21 cellular contexts compared by ENCODE assay signal in genomic region chr11:15927866-15928217, GRCh38.
A peak's percentile ranks its signal among the peaks of the same experiment; 100 is the strongest.
DNase-seq lines count a peak whose midpoint lies in the region; ATAC-seq and TF ChIP-seq lines count a peak whose summit lies in the region.
"Had no signal": no experiment of that assay in that cellular context is flagged by ENCODE, and none has a peak within 500 bp of the region (broad histone marks: within the 10 kb centered on the region; RNA-seq: fewer than 3 reads in every experiment).

No MANE protein-coding gene starts in this region.

- H3K27ac Mint-ChIP-seq in type B pancreatic cell = no peak overlapping the region
- H3K27ac Mint-ChIP-seq: CD14-positive monocyte; CD4-positive, alpha-beta T cell had no signal

- ATAC-seq in Right ventricle myocardium superior (ENCODE audit: poor library complexity) = peak; percentile 39
- ATAC-seq in HG03280 (IDR thresholded peaks at IDR 0.05; ENCODE audit: unreplicated experiment) = no peak
- ATAC-seq in PC-3 = no peak
- ATAC-seq: A549 had no signal

- H3K4me2 ChIP-seq in PC-3 (ENCODE audit: low read length) = no peak overlapping the region
- H3K4me2 ChIP-seq: A549; BLaER1 treated with 17β-estradiol and CSF1 and Interleukin-3, amounts not matched to agents 10 nM and 100 nM had no signal

- no peak overlapping the region for H3K4me3 Mint-ChIP-seq in type B pancreatic cell
- H3K4me3 Mint-ChIP-seq: CD14-positive monocyte; CD4-positive, alpha-beta T cell had no signal

- no peak for TF ChIP-seq CTCF in right atrium auricular region (IDR thresholded peaks at IDR 0.05)
- TF ChIP-seq CTCF in type B pancreatic cell (conservative IDR thresholded peaks at IDR 0.05) = no peak
- no peak for TF ChIP-seq CTCF in PC-3 (conservative IDR thresholded peaks at IDR 0.05; ENCODE audit: low read depth, low read length)

- CTCF ChIA-PET in PC-3 (lab: Charles Lee) = no interaction called here

- H3K79me2 ChIP-seq in PC-3 (ENCODE audit: low read length) = no peaks in the 10 kb centered on the region

- H3K9me3 ChIP-seq in right atrium auricular region (no peaks in the 10 kb centered on the region), PC-3 (ENCODE audit: low read length) (no peaks in the 10 kb centered on the region)
- H3K9me3 ChIP-seq: A549, BE2C, Caco-2 had no signal

- H3K36me3 ChIP-seq in right atrium auricular region = no peaks in the 10 kb centered on the region
- H3K36me3 ChIP-seq in PC-3 (ENCODE audit: low read depth, low read length) = no peaks in the 10 kb centered on the region
- H3K36me3 ChIP-seq: BE2C; BLaER1 treated with 17β-estradiol and CSF1 and Interleukin-3, amounts not matched to agents 10 nM and 100 nM had no signal

- H3K9ac ChIP-seq in PC-3 (ENCODE audit: low read length) = no peak overlapping the region
- H3K9ac ChIP-seq: BLaER1 treated with 17β-estradiol and CSF1 and Interleukin-3, amounts not matched to agents 10 nM and 100 nM had no signal

- intact Hi-C loops in Right ventricle myocardium superior (cut with DNase I) (no loop called here), PC-3 (cut with micrococcal nuclease) (no loop called here)

- H3K4me1 ChIP-seq in right atrium auricular region (peaks cover 0 to 7% of the 10 kb centered on the region in 2 donors), PC-3 (ENCODE audit: insufficient read depth, low read length) (no peaks in the 10 kb centered on the region)
- H3K4me1 ChIP-seq: A549, BE2C, Caco-2 had no signal

- no peaks in the 10 kb centered on the region for H4K20me1 ChIP-seq in PC-3 (ENCODE audit: low read length)
- H4K20me1 ChIP-seq: BLaER1 treated with 17β-estradiol and CSF1 and Interleukin-3, amounts not matched to agents 10 nM and 100 nM had no signal

- H3K4me3 ChIP-seq in right atrium auricular region = no peak overlapping the region
- no peak overlapping the region for H3K4me3 ChIP-seq in PC-3 (ENCODE audit: low read length)
- H3K4me3 ChIP-seq: A549; BLaER1 treated with 17β-estradiol and CSF1 and Interleukin-3, amounts not matched to agents 10 nM and 100 nM had no signal

- POLR2A ChIA-PET in PC-3 (lab: Charles Lee; ENCODE audit: unreplicated experiment) = no interaction called here

- H3K9me2 ChIP-seq in PC-3 (replicated peaks; ENCODE audit: low read length) = no peaks in the 10 kb centered on the region

- peaks cover 10% of the 10 kb centered on the region for H3K9me3 Mint-ChIP-seq in type B pancreatic cell

- no peaks in the 10 kb centered on the region for H3K27me3 Mint-ChIP-seq in type B pancreatic cell

- no peak overlapping the region for H3K27ac ChIP-seq in right atrium auricular region
- no peak overlapping the region for H3K27ac ChIP-seq in PC-3 (ENCODE audit: low read length)
- H3K27ac ChIP-seq: A549; BLaER1 treated with 17β-estradiol and CSF1 and Interleukin-3, amounts not matched to agents 10 nM and 100 nM had no signal

- H2AFZ ChIP-seq in PC-3 (ENCODE audit: low read length) = no peak overlapping the region

- H3K36me3 Mint-ChIP-seq in type B pancreatic cell = no peaks in the 10 kb centered on the region
- H3K36me3 Mint-ChIP-seq: CD14-positive monocyte had no signal

- no peaks in the 10 kb centered on the region for H3F3A ChIP-seq in PC-3 (ENCODE audit: low read length, unreplicated experiment)

- BruUV-seq in PC-3 (replicated peaks; lab: Mats Ljungman, UMichigan) = no TSS peak

- H3K4me1 Mint-ChIP-seq in type B pancreatic cell (ENCODE audit: unreplicated experiment) = peaks cover 5% of the 10 kb centered on the region
- H3K4me1 Mint-ChIP-seq: CD14-positive monocyte had no signal

- DNase-seq in Right ventricle myocardium superior = no peak
- no peak for DNase-seq in right atrium auricular region (ENCODE audit: low spot score)
- peak; percentile 30 for DNase-seq in RPMI7951 (ENCODE audit: low read depth)
- DNase-seq in foreskin melanocyte = peak; percentile 92
- DNase-seq in type B pancreatic cell (ENCODE audit: extremely low spot score, unreplicated experiment) = peak; percentile 2
- no peak for DNase-seq in GOT3 (lab: John Stamatoyannopoulos, UW)
- no peak for DNase-seq in PC-3
- DNase-seq: 8988T; ACHN; AML-193; BE2C; Caco-2; CD4-positive, alpha-beta T cell; DMS153; DND-41; H7; HCEC 1CT had no signal

- H3K27me3 ChIP-seq in right atrium auricular region = no peaks in the 10 kb centered on the region
- H3K27me3 ChIP-seq in PC-3 (ENCODE audit: low read length) = no peaks in the 10 kb centered on the region
- H3K27me3 ChIP-seq: BE2C; BLaER1 treated with 17β-estradiol and CSF1 and Interleukin-3, amounts not matched to agents 10 nM and 100 nM had no signal

Comparison
In these comparisons a context has a peak if more than half of its experiments do, and no peak if none do; other contexts are left out.
1. DNase-seq: peak in RPMI7951 (single experiment), foreskin melanocyte (single experiment) and type B pancreatic cell (single experiment); none in Right ventricle myocardium superior (single experiment), right atrium auricular region (single experiment), GOT3 (single experiment) and PC-3 (single experiment).